Comparison of ENCODE assay signal across 9 cellular contexts in the genomic region with DNA sequence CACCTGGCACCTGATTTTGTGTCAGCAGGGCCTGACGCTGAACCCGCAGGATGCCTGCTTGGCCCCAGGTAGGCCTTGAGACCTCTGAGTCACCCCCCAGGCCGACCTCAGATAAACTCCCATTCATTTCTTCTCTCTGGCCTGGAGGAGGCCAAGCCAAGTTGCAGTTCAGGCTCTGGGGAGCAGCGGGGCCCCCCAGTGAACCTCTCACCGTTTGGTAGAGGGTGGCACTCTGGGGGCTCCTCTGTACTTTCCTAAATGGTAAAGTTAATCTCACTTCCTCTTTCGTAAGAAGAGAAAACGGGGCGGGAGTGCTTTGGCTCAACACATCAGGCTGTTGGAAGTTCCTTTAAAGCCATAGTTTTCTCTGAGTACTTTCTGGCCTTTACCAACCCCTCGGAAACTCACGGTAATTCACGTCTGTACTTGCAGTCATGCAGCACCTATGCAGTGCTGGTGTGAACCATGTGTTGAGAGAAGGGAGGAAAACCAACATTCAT. TPM values are rescaled to one million over a fixed set of nuclear protein-coding genes. Genes with fewer than 3 reads are reported as not detected.
DNase-seq lines count a peak whose midpoint lies in the region; ATAC-seq and TF ChIP-seq lines count a peak whose summit lies in the region.
"Had no signal": no experiment of that assay in that cellular context is flagged by ENCODE, and none has a peak within 500 bp of the region (broad histone marks: within the 10 kb centered on the region; RNA-seq: fewer than 3 reads in every experiment).

No MANE protein-coding gene starts in this region.

- H3K27ac ChIP-seq in epithelial cell of prostate (peak overlapping the region; percentile 77), thoracic aorta (peak overlapping the region; percentile 69 to 94)
- H3K27ac ChIP-seq in CD4-positive, alpha-beta memory T cell (ENCODE audit: low read depth, low read length), result no peak overlapping the region
- H3K27ac ChIP-seq: 22Rv1 had no signal

- H3K4me3 ChIP-seq in thoracic aorta, result peak overlapping the region; percentile 96
- no peak overlapping the region for H3K4me3 ChIP-seq in CD4-positive, alpha-beta memory T cell (ENCODE audit: low read length in 2 of 2)

- no peaks in the 10 kb centered on the region for H3K36me3 Mint-ChIP-seq in CD4-positive, alpha-beta memory T cell

- H3K4me1 Mint-ChIP-seq in CD4-positive, alpha-beta memory T cell, result peaks cover 0 to 10% (median 0%) of the 10 kb centered on the region in 4 donors

- H3K27me3 ChIP-seq in thoracic aorta (replicated peaks; ENCODE audit: insufficient read depth), result no peaks in the 10 kb centered on the region
- H3K27me3 ChIP-seq in CD4-positive, alpha-beta memory T cell (ENCODE audit: insufficient read depth, low read length), result peaks cover 5% of the 10 kb centered on the region

- peaks cover 14 to 59% of the 10 kb centered on the region in 2 donors for H3K4me1 ChIP-seq in thoracic aorta (ENCODE audit: control insufficient read depth in 1 of 2, low read depth in 2 of 2)
- H3K4me1 ChIP-seq in CD4-positive, alpha-beta memory T cell (ENCODE audit: insufficient read depth, low read length), result peaks cover 5% of the 10 kb centered on the region

- no peaks in the 10 kb centered on the region for H3K36me3 ChIP-seq in thoracic aorta
- H3K36me3 ChIP-seq in CD4-positive, alpha-beta memory T cell (ENCODE audit: insufficient read depth, low read length), result no peaks in the 10 kb centered on the region

- peaks cover 28 to 47% of the 10 kb centered on the region in 2 donors for H3K27me3 Mint-ChIP-seq in CD4-positive, alpha-beta memory T cell

- no peak overlapping the region for H3K4me3 Mint-ChIP-seq in CD4-positive, alpha-beta memory T cell

- POLR2A ChIA-PET in CD4-positive, alpha-beta memory T cell (lab: Charles Lee; ENCODE audit: partially characterized antibody), result no interaction called here

- no peak for TF ChIP-seq CTCF in thoracic aorta (IDR thresholded peaks at IDR 0.05)

- no peak overlapping the region for H3K27ac Mint-ChIP-seq in CD4-positive, alpha-beta memory T cell

- CTCF ChIA-PET in CD4-positive, alpha-beta memory T cell (lab: Charles Lee; ENCODE audit: partially characterized antibody), result no interaction called here

- intact Hi-C loops in CD4-positive, alpha-beta memory T cell (cut with micrococcal nuclease), result no loop called here

- ATAC-seq in HG03442 (IDR thresholded peaks at IDR 0.05; ENCODE audit: unreplicated experiment) (peak; percentile 50), thoracic aorta (ENCODE audit: insufficient number of reproducible peaks, low FRiP score, low read depth) (no peak)

- peak; percentile 44 for DNase-seq in SKM-1 treated with dmso at 0.1 percent for 144 hours (lab: John Stamatoyannopoulos, UW; ENCODE audit: unreplicated experiment)
- DNase-seq in SKM-1 (lab: John Stamatoyannopoulos, UW; ENCODE audit: unreplicated experiment), result no peak
- no peak for DNase-seq in epithelial cell of prostate (ENCODE audit: low read depth, low spot score)
- DNase-seq in thoracic aorta (ENCODE audit: low spot score), result no peak
- no peak for DNase-seq in NCI-H510A (lab: John Stamatoyannopoulos, UW)
- DNase-seq in NCI-H1105 treated with DMSO at 0.1 percent for 48 hours (lab: John Stamatoyannopoulos, UW), result no peak
- DNase-seq in CD4-positive, alpha-beta memory T cell, result no peak

- no peaks in the 10 kb centered on the region for H3K9me3 ChIP-seq in thoracic aorta
- no peaks in the 10 kb centered on the region for H3K9me3 ChIP-seq in CD4-positive, alpha-beta memory T cell (ENCODE audit: control insufficient read depth in 1 of 2, low read length in 2 of 2)

- no peaks in the 10 kb centered on the region for H3K9me3 Mint-ChIP-seq in CD4-positive, alpha-beta memory T cell

RNA-seq across cellular contexts. Expression of gene SIRPA, which starts 2.8 kb away (rescaled TPM):
- 10 to 100 TPM; 29.5 to 62.9 TPM for total RNA-seq in thoracic aorta
- 1 to 10 TPM; 1.8 to 2.4 TPM for total RNA-seq in CD4-positive, alpha-beta memory T cell
- not detected for polyA plus RNA-seq in CD4-positive, alpha-beta memory T cell

Comparison
In these comparisons a context has a peak if more than half of its experiments do, and no peak if none do; other contexts are left out.
1. RNA of gene SIRPA, which starts 2.8 kb away (total RNA-seq): 29.5 to 62.9 TPM in thoracic aorta; 1.8 to 2.4 TPM in CD4-positive, alpha-beta memory T cell; every median in the first group is over 4 times any median in the second.